Comparison of ENCODE assay signal across 25 cellular contexts in genomic region chrX:3440981-3441380, GRCh38.
"Had no signal": no experiment of that assay in that cellular context is flagged by ENCODE, and none has a peak within 500 bp of the region (broad histone marks: within the 10 kb centered on the region; RNA-seq: fewer than 3 reads in every experiment).

No MANE protein-coding gene starts in this region.

- H3K27me3 ChIP-seq: ascending aorta, breast epithelium, colonic mucosa had no signal

- H3K27ac ChIP-seq: ascending aorta, breast epithelium, cardiac muscle cell, colonic mucosa, dorsolateral prefrontal cortex had no signal

- H3K4me1 ChIP-seq: ascending aorta, breast epithelium, colonic mucosa had no signal

- H3K36me3 ChIP-seq: ascending aorta, breast epithelium, cardiac muscle cell, colonic mucosa had no signal

- DNase-seq: activated CD4-positive, alpha-beta memory T cell treated with anti-CD3 and anti-CD28 coated beads, Interleukin-2, amount 10 ng/mL, durations not matched to agents 7 days and 5 days; activated CD4-positive, alpha-beta T cell treated with anti-CD3 and anti-CD28 coated beads for 1 hour; activated CD4-positive, alpha-beta T cell treated with anti-CD3 and anti-CD28 coated beads for 4 hours; activated CD4-positive, alpha-beta T cell treated with anti-CD3 and anti-CD28 coated beads, Interleukin-2, amount 10 ng/mL, durations not matched to agents 7 days and 5 days; activated CD4-positive, alpha-beta T cell treated with anti-CD3 and anti-CD28 coated beads, Interleukin-2, amount 50 U/mL, for 4 hours; activated CD8-positive, alpha-beta memory T cell treated with anti-CD3 and anti-CD28 coated beads, Interleukin-2, amount 50 U/mL, for 48 hours; activated gamma-delta T cell; activated naive CD4-positive, alpha-beta T cell; activated naive CD4-positive, alpha-beta T cell treated with anti-CD3 and anti-CD28 coated beads, Interleukin-2, amount 10 ng/mL, durations not matched to agents 7 days and 5 days; activated naive CD8-positive, alpha-beta T cell treated with anti-CD3 and anti-CD28 coated beads, Interleukin-2, amount 10 ng/mL, durations not matched to agents 7 days and 5 days; activated T-cell treated with anti-CD3 and anti-CD28 coated beads for 4 hours; activated T-cell treated with anti-CD3 and anti-CD28 coated beads, Interleukin-2, amount 50 U/mL, for 24 hours; activated T-cell treated with anti-CD3 and anti-CD28 coated beads, Interleukin-2, amount 50 U/mL, for 72 hours; central memory CD4-positive, alpha-beta T cell; cerebellar nuclear complex; colonic mucosa; dorsolateral prefrontal cortex; effector memory CD4-positive, alpha-beta T cell; endodermal cell; foreskin fibroblast; head of caudate nucleus; T-helper 2 cell had no signal

- H3K9me3 ChIP-seq: ascending aorta, breast epithelium, colonic mucosa had no signal

- H3K4me3 ChIP-seq: ascending aorta, breast epithelium, cardiac muscle cell, colonic mucosa, dorsolateral prefrontal cortex had no signal
